In the genomic region with DNA sequence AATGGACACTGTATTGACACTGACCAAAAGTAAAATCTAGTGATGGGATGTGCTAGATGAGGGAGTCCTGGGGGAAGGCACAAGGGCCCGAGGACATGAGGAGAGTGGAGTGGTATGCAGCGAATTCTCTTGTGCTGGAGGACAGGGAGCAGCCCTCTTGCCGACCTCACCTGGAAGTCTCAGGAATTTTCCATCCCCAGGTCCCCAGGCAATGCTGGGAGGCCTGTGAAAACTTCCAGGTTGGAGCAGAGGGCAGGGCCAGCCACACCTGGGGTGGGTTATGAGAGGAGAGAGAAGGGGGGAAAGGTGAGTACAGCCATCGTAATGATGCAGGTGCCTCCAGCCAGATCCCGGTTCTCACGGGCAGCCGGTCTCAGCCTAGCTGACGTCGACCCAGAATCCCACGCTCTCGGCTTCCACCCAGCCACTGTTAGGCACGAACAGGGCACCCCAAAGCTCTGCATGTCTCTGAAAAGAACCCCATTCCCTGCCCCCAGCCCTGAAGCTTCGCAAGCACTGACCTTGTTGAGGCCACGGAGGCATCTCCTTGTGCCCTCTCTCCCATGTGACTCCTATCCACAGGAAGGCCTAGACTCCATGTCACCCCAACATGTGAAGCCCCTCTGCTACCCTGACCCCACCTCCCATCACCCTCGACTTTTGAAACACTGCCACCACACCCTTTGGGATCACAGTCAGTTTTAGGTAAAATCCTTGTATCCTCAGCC, we compare ENCODE assay signal across 20 cellular contexts.
"Had no signal": no experiment of that assay in that cellular context is flagged by ENCODE, and none has a peak within 500 bp of the region (broad histone marks: within the 10 kb centered on the region; RNA-seq: fewer than 3 reads in every experiment).

No MANE protein-coding gene starts in this region.

- H3K4me3 Mint-ChIP-seq: activated CD4-positive, alpha-beta memory T cell treated with anti-CD3 and anti-CD28 coated beads for 36 hours; activated CD4-positive, alpha-beta T cell treated with anti-CD3 and anti-CD28 coated beads, Interleukin-2, amount 10 ng/mL, durations not matched to agents 7 days and 5 days; activated naive CD8-positive, alpha-beta T cell treated with anti-CD3 and anti-CD28 coated beads, Interleukin-2, amount 50 U/mL, for 24 hours; activated T-cell treated with anti-CD3 and anti-CD28 coated beads, Interleukin-2, amount 50 U/mL, for 4 hours; T-helper 1 cell treated with Interleukin-12 subunit alpha and Interleukin-12 subunit beta and Interleukin-4 antibody, amounts not matched to agents 30 μg/mL and 1 μg/mL, for 36 hours had no signal

- H3K27ac Mint-ChIP-seq: activated CD4-positive, alpha-beta memory T cell treated with anti-CD3 and anti-CD28 coated beads for 36 hours; activated CD4-positive, alpha-beta T cell treated with anti-CD3 and anti-CD28 coated beads, Interleukin-2, amount 10 ng/mL, durations not matched to agents 7 days and 5 days; activated naive CD4-positive, alpha-beta T cell treated with anti-CD3 and anti-CD28 coated beads, Interleukin-2, amount 50 U/mL, for 72 hours; activated naive CD8-positive, alpha-beta T cell treated with anti-CD3 and anti-CD28 coated beads, Interleukin-2, amount 50 U/mL, for 24 hours; T-helper 1 cell treated with Interleukin-12 subunit alpha and Interleukin-12 subunit beta and Interleukin-4 antibody, amounts not matched to agents 30 μg/mL and 1 μg/mL, for 36 hours had no signal

- H3K4me1 Mint-ChIP-seq: activated CD4-positive, alpha-beta T cell treated with anti-CD3 and anti-CD28 coated beads, Interleukin-2, amount 10 ng/mL, durations not matched to agents 7 days and 5 days had no signal

- DNase-seq: activated CD4-positive, alpha-beta memory T cell treated with anti-CD3 and anti-CD28 coated beads for 36 hours; activated CD4-positive, alpha-beta T cell treated with anti-CD3 and anti-CD28 coated beads, Interleukin-2, amount 10 ng/mL, durations not matched to agents 7 days and 5 days; activated CD4-positive, CD25-positive, alpha-beta regulatory T cell; activated CD8-positive, alpha-beta memory T cell treated with anti-CD3 and anti-CD28 coated beads for 24 hours; activated effector memory CD4-positive, alpha-beta T cell treated with anti-CD3 and anti-CD28 coated beads, Interleukin-2, amount 50 U/mL, for 16 hours; activated naive CD4-positive, alpha-beta T cell treated with Interleukin-2 at 50 U/mL for 16 hours; activated naive CD8-positive, alpha-beta T cell treated with anti-CD3 and anti-CD28 coated beads, Interleukin-2, amount 50 U/mL, for 24 hours; activated T-cell treated with anti-CD3 and anti-CD28 coated beads, Interleukin-2, amount 50 U/mL, for 4 hours; amniotic stem cell; body of pancreas; MM.1S; NCI-H1105; NCI-H1436 treated with DMSO at 0.1 percent for 48 hours; NCI-H187; NCI-H2081; NCI-H510A treated with DMSO at 0.1 percent for 48 hours; PC-9; SHP77 treated with DMSO at 0.1 percent for 48 hours had no signal

- H3K36me3 Mint-ChIP-seq: activated CD4-positive, alpha-beta memory T cell treated with anti-CD3 and anti-CD28 coated beads for 36 hours; activated naive CD4-positive, alpha-beta T cell treated with anti-CD3 and anti-CD28 coated beads, Interleukin-2, amount 50 U/mL, for 72 hours had no signal

- H3K27me3 Mint-ChIP-seq: activated CD4-positive, alpha-beta memory T cell treated with anti-CD3 and anti-CD28 coated beads for 36 hours; activated naive CD8-positive, alpha-beta T cell treated with anti-CD3 and anti-CD28 coated beads, Interleukin-2, amount 50 U/mL, for 24 hours had no signal

- H3K9me3 Mint-ChIP-seq: activated CD4-positive, alpha-beta memory T cell treated with anti-CD3 and anti-CD28 coated beads for 36 hours; activated CD4-positive, alpha-beta T cell treated with anti-CD3 and anti-CD28 coated beads, Interleukin-2, amount 10 ng/mL, durations not matched to agents 7 days and 5 days; activated naive CD8-positive, alpha-beta T cell treated with anti-CD3 and anti-CD28 coated beads, Interleukin-2, amount 50 U/mL, for 24 hours; activated T-cell treated with anti-CD3 and anti-CD28 coated beads, Interleukin-2, amount 50 U/mL, for 4 hours; T-helper 1 cell treated with Interleukin-12 subunit alpha and Interleukin-12 subunit beta and Interleukin-4 antibody, amounts not matched to agents 30 μg/mL and 1 μg/mL, for 36 hours had no signal
